In genomic region chr11:9386901-9387300, GRCh38 we compare ENCODE assay signal across 12 cellular contexts. TPM values are rescaled to one million over a fixed set of nuclear protein-coding genes. Genes with fewer than 3 reads are reported as not detected.
DNase-seq lines count a peak whose midpoint lies in the region; ATAC-seq and TF ChIP-seq lines count a peak whose summit lies in the region.
"Had no signal": no experiment of that assay in that cellular context is flagged by ENCODE, and none has a peak within 500 bp of the region (broad histone marks: within the 10 kb centered on the region; RNA-seq: fewer than 3 reads in every experiment).

No MANE protein-coding gene starts in this region.

- no peak overlapping the region for H3K27ac Mint-ChIP-seq in activated naive CD4-positive, alpha-beta T cell treated with anti-CD3 and anti-CD28 coated beads for 36 hours
- no peak overlapping the region for H3K27ac Mint-ChIP-seq in endodermal cell

- H4K20me1 ChIP-seq in OCI-LY1 (ENCODE audit: insufficient read depth, low read length) (no peaks in the 10 kb centered on the region), smooth muscle cell (ENCODE audit: low read depth) (peaks cover 66% of the 10 kb centered on the region)

- ATAC-seq in HG02610 (IDR thresholded peaks at IDR 0.05; ENCODE audit: unreplicated experiment), result no peak

- TF ChIP-seq CTCF in OCI-LY1 (IDR thresholded peaks at IDR 0.05; ENCODE audit: low read length), result no peak
- no peak for TF ChIP-seq CTCF in endodermal cell (conservative IDR thresholded peaks at IDR 0.05)
- no peak for TF ChIP-seq CTCF in smooth muscle cell (IDR thresholded peaks at IDR 0.05; ENCODE audit: borderline replicate concordance, insufficient read depth, poor library complexity, severe bottlenecking)
- TF ChIP-seq CTCF in RWPE1 (conservative IDR thresholded peaks at IDR 0.05; ENCODE audit: low read depth), result no peak

- no peaks in the 10 kb centered on the region for H3K9me3 Mint-ChIP-seq in activated naive CD4-positive, alpha-beta T cell treated with anti-CD3 and anti-CD28 coated beads for 36 hours
- H3K9me3 Mint-ChIP-seq in endodermal cell, result no peaks in the 10 kb centered on the region

- H3K4me3 Mint-ChIP-seq in activated naive CD4-positive, alpha-beta T cell treated with anti-CD3 and anti-CD28 coated beads for 36 hours, result peak overlapping the region; percentile 11
- H3K4me3 Mint-ChIP-seq in endodermal cell, result peak overlapping the region; percentile 99

- intact Hi-C loops in activated naive CD4-positive, alpha-beta T cell treated with anti-CD3 and anti-CD28 coated beads for 36 hours (cut with micrococcal nuclease), result loop anchor here (5.0 kb wide), 1 partner anchor 40 kb away; no protein-coding TSS in a partner anchor

- H3F3A ChIP-seq in OCI-LY1 (ENCODE audit: insufficient read depth, low read length) (no peaks in the 10 kb centered on the region), smooth muscle cell (ENCODE audit: low read depth) (no peaks in the 10 kb centered on the region)

- peak overlapping the region; percentile 85 for H3K4me3 ChIP-seq in OCI-LY1 (ENCODE audit: low read depth, low read length, poor library complexity, severe bottlenecking)
- H3K4me3 ChIP-seq in endodermal cell (ENCODE audit: low read length), result peak overlapping the region; percentile 96
- peak overlapping the region; percentile 75 for H3K4me3 ChIP-seq in smooth muscle cell

- H3K36me3 ChIP-seq in OCI-LY1 (ENCODE audit: insufficient read depth, low read length) (peaks cover 37% of the 10 kb centered on the region), endodermal cell (ENCODE audit: control insufficient read depth, insufficient read depth, low read length) (peaks cover 42% of the 10 kb centered on the region), smooth muscle cell (ENCODE audit: low read depth) (no peaks in the 10 kb centered on the region)

- H2AFZ ChIP-seq in OCI-LY1 (ENCODE audit: low read length) (no peak overlapping the region), smooth muscle cell (ENCODE audit: low read depth) (no peak overlapping the region)

- peaks cover 41% of the 10 kb centered on the region for H3K4me1 Mint-ChIP-seq in activated naive CD4-positive, alpha-beta T cell treated with anti-CD3 and anti-CD28 coated beads for 36 hours (ENCODE audit: low read depth)
- peaks cover 17% of the 10 kb centered on the region for H3K4me1 Mint-ChIP-seq in endodermal cell

- no peaks in the 10 kb centered on the region for H3K9me3 ChIP-seq in OCI-LY1 (ENCODE audit: low read length)
- no peaks in the 10 kb centered on the region for H3K9me3 ChIP-seq in endodermal cell (ENCODE audit: control insufficient read depth, low read length)
- no peaks in the 10 kb centered on the region for H3K9me3 ChIP-seq in smooth muscle cell (replicated peaks; ENCODE audit: low read depth)

- CTCF ChIA-PET in activated naive CD4-positive, alpha-beta T cell treated with anti-CD3 and anti-CD28 coated beads for 36 hours (lab: Charles Lee), result no interaction called here
- CTCF ChIA-PET in RWPE1 (lab: Yijun Ruan, JAX), result no interaction called here

- no peaks in the 10 kb centered on the region for H3K9me2 ChIP-seq in OCI-LY1 (ENCODE audit: low read depth, low read length)

- peaks cover 24% of the 10 kb centered on the region for H3K4me1 ChIP-seq in OCI-LY1 (ENCODE audit: insufficient read depth, low read length, severe bottlenecking)
- H3K4me1 ChIP-seq in endodermal cell (ENCODE audit: control insufficient read depth, insufficient read depth, low read length), result no peaks in the 10 kb centered on the region
- peaks cover 18% of the 10 kb centered on the region for H3K4me1 ChIP-seq in smooth muscle cell (ENCODE audit: low read depth)

- no peak for DNase-seq in activated naive CD4-positive, alpha-beta T cell treated with anti-CD3 and anti-CD28 coated beads for 36 hours
- DNase-seq in activated naive CD4-positive, alpha-beta T cell (lab: John Stamatoyannopoulos, UW), result no peak
- DNase-seq in endodermal cell (no peak), smooth muscle cell (lab: John Stamatoyannopoulos, UW; ENCODE audit: unreplicated experiment) (no peak), RWPE1 (ENCODE audit: low spot score) (no peak)
- no peak for DNase-seq in stimulated activated CD4-positive, alpha-beta T cell treated with anti-CD3 and anti-CD28 coated beads, Interleukin-2, amount 100 ng/mL, for 48 hours
- DNase-seq: activated CD4-positive, CD25-positive, alpha-beta regulatory T cell; brain microvascular endothelial cell; head of caudate nucleus; NCI-H446 had no signal

- WGBS in endodermal cell (ENCODE audit: insufficient coverage in 1 of 2, insufficient read length in 1 of 2), 2 experiments, result 100% methylated on average over 1 of the region's 1 CpG; no CpG with 5 or more reads in 1 of the 2 experiments
- WGBS in smooth muscle cell (ENCODE audit: low lambda C conversion rate), result 75% methylated on average over 1 of the region's 1 CpG

- H3K27me3 Mint-ChIP-seq in activated naive CD4-positive, alpha-beta T cell treated with anti-CD3 and anti-CD28 coated beads for 36 hours (ENCODE audit: low read depth), result no peaks in the 10 kb centered on the region
- no peaks in the 10 kb centered on the region for H3K27me3 Mint-ChIP-seq in endodermal cell (ENCODE audit: insufficient read depth)

- peaks cover 28% of the 10 kb centered on the region for H3K36me3 Mint-ChIP-seq in activated naive CD4-positive, alpha-beta T cell treated with anti-CD3 and anti-CD28 coated beads for 36 hours (ENCODE audit: low read depth)
- peaks cover 24% of the 10 kb centered on the region for H3K36me3 Mint-ChIP-seq in endodermal cell (ENCODE audit: low read depth)

- peaks cover 70% of the 10 kb centered on the region for H3K79me2 ChIP-seq in OCI-LY1 (ENCODE audit: insufficient read depth, low read length)
- H3K79me2 ChIP-seq in smooth muscle cell (ENCODE audit: low read depth), result peaks cover 69% of the 10 kb centered on the region

- H3K27me3 ChIP-seq in OCI-LY1 (ENCODE audit: insufficient read depth, low read length), result no peaks in the 10 kb centered on the region
- H3K27me3 ChIP-seq in endodermal cell (ENCODE audit: control insufficient read depth, insufficient read depth, low read length, poor library complexity, severe bottlenecking), result no peaks in the 10 kb centered on the region
- H3K27me3 ChIP-seq in smooth muscle cell (ENCODE audit: low read depth), result no peaks in the 10 kb centered on the region
- H3K27me3 ChIP-seq: brain microvascular endothelial cell had no signal

- H3K9ac ChIP-seq in OCI-LY1 (ENCODE audit: low read length) (peak overlapping the region; percentile 84; the same call in 1 of the 2 replicates), endodermal cell (ENCODE audit: extremely low read depth, low read length, poor library complexity, severe bottlenecking) (no peak overlapping the region), smooth muscle cell (ENCODE audit: low read depth) (peak overlapping the region; percentile 86)

- POLR2A ChIA-PET in RWPE1 (lab: Yijun Ruan, JAX; ENCODE audit: low non-redundant PET), result interaction anchor here (2.0 kb wide), 1 partner anchor 23 kb away, joined by 9 read pairs; no protein-coding TSS in a partner anchor

- H3K4me2 ChIP-seq in OCI-LY1 (ENCODE audit: low read length) (peak overlapping the region; percentile 74; the same call in 1 of the 2 replicates), smooth muscle cell (peak overlapping the region; percentile 86)

- H3K27ac ChIP-seq in OCI-LY1 (ENCODE audit: low read depth, low read length, poor library complexity, severe bottlenecking), result no peak overlapping the region
- no peak overlapping the region for H3K27ac ChIP-seq in endodermal cell (ENCODE audit: low read depth, low read length)
- peak overlapping the region; percentile 94 for H3K27ac ChIP-seq in smooth muscle cell (ENCODE audit: low read depth)
- H3K27ac ChIP-seq in RWPE1, result no peak overlapping the region
- H3K27ac ChIP-seq: brain microvascular endothelial cell had no signal

RNA-seq across cellular contexts. Expression of gene IPO7, which starts 2.4 kb away (rescaled TPM):
- 100 to 1,000 TPM; 164 to 177 TPM for total RNA-seq in activated naive CD4-positive, alpha-beta T cell treated with anti-CD3 and anti-CD28 coated beads for 36 hours
- 100 to 1,000 TPM; 161 to 163 TPM for total RNA-seq in endodermal cell
- 164 TPM for polyA plus RNA-seq in endodermal cell (2013, experiment 1 of 2)
- polyA plus RNA-seq in endodermal cell (2013, experiment 2 of 2), result 150 TPM
- 118 and 156 TPM in 2 replicates for total RNA-seq in smooth muscle cell
- 4.7 and 6.3 TPM in 2 replicates for polyA plus RNA-seq in smooth muscle cell
